ENCODE assay signal across 7 cellular contexts in genomic region chr11:95715777-95716241, GRCh38.
DNase-seq lines count a peak whose midpoint lies in the region; ATAC-seq and TF ChIP-seq lines count a peak whose summit lies in the region.

No MANE protein-coding gene starts in this region.

- H3K36me3 Mint-ChIP-seq in HFFc6 (ENCODE audit: low read depth): no peaks in the 10 kb centered on the region

- TF ChIP-seq CTCF in HFFc6 (IDR thresholded peaks at IDR 0.05) (no peak), GM13977 (IDR thresholded peaks at IDR 0.05; ENCODE audit: extremely low read depth, insufficient read depth, missing control alignments) (no peak)

- no peak overlapping the region for H3K4me3 ChIP-seq in HAP-1

- in situ Hi-C loops in GM13977 (cut with MboI; ENCODE audit: low pct_unique_long_range_greater_than_20kb, low sequenced_read_pairs, unreplicated experiment) (no loop called here), HAP-1 (cut with MboI; ENCODE audit: low sequenced_read_pairs) (no loop called here)

- H3K9me3 ChIP-seq in HAP-1: no peaks in the 10 kb centered on the region

- ATAC-seq in GM19351 (IDR thresholded peaks at IDR 0.05; ENCODE audit: unreplicated experiment): peak; percentile 80
- peak; percentile 80 for ATAC-seq in HG03097 (IDR thresholded peaks at IDR 0.05; ENCODE audit: low FRiP score, unreplicated experiment)

- no peak overlapping the region for H3K4me3 Mint-ChIP-seq in HFFc6

- no peaks in the 10 kb centered on the region for H3K9me3 Mint-ChIP-seq in HFFc6

- peaks cover 15% of the 10 kb centered on the region for H3K27me3 Mint-ChIP-seq in HFFc6 (ENCODE audit: insufficient read depth)

- H3K27ac Mint-ChIP-seq in HFFc6: no peak overlapping the region

- no peaks in the 10 kb centered on the region for H3K27me3 ChIP-seq in HAP-1 (ENCODE audit: low read depth)

- peak; percentile 40 to 44 for DNase-seq in activated CD4-positive, alpha-beta T cell treated with anti-CD3 and anti-CD28 coated beads, Interleukin-2, amount 50 U/mL, for 4 hours
- DNase-seq in islet precursor cell (peak; percentile 92), HFFc6 (no peak), GM13977 (ENCODE audit: low spot score) (no peak), HAP-1 (ENCODE audit: low spot score in 2 of 2) (no peak)

- H3K36me3 ChIP-seq in HAP-1 (replicated peaks): no peaks in the 10 kb centered on the region

- no peaks in the 10 kb centered on the region for H3K4me1 ChIP-seq in HAP-1

- no peaks in the 10 kb centered on the region for H3K4me1 Mint-ChIP-seq in HFFc6 (ENCODE audit: low read depth)

Comparison
In these comparisons a context has a peak if more than half of its experiments do, and no peak if none do; other contexts are left out.
1. DNase-seq: peak in activated CD4-positive, alpha-beta T cell treated with anti-CD3 and anti-CD28 coated beads, Interleukin-2, amount 50 U/mL, for 4 hours (2 of 2) and islet precursor cell (single experiment); none in HFFc6 (single experiment), GM13977 (single experiment) and HAP-1 (0 of 2).